8 cellular contexts compared by ENCODE assay signal in genomic region chr2:72745679-72746368, GRCh38.
DNase-seq lines count a peak whose midpoint lies in the region; ATAC-seq, FAIRE-seq and TF ChIP-seq lines count a peak whose summit lies in the region.

No MANE protein-coding gene starts in this region.

- no peak overlapping the region for H3K27ac Mint-ChIP-seq in activated CD4-positive, alpha-beta T cell treated with anti-CD3 and anti-CD28 coated beads, Interleukin-2, amount 10 ng/mL, durations not matched to agents 24 days and 14 days

- peak; percentile 96 for FAIRE-seq in TTC549 (lab: Jason Lieb, UNC)

- no peak overlapping the region for H3K4me3 ChIP-seq in retinal pigment epithelial cell (ENCODE audit: low read length)

- intact Hi-C loops in activated CD4-positive, alpha-beta T cell treated with anti-CD3 and anti-CD28 coated beads, Interleukin-2, amount 10 ng/mL, durations not matched to agents 24 days and 14 days (cut with micrococcal nuclease) = loop anchor here (2.0 to 10.0 kb wide), 3 partner anchors 171 to 1214 kb away; no protein-coding TSS in a partner anchor

- H3K4me1 Mint-ChIP-seq in activated CD4-positive, alpha-beta T cell treated with anti-CD3 and anti-CD28 coated beads, Interleukin-2, amount 10 ng/mL, durations not matched to agents 24 days and 14 days = no peaks in the 10 kb centered on the region

- no peaks in the 10 kb centered on the region for H3K36me3 Mint-ChIP-seq in activated CD4-positive, alpha-beta T cell treated with anti-CD3 and anti-CD28 coated beads, Interleukin-2, amount 10 ng/mL, durations not matched to agents 24 days and 14 days (ENCODE audit: low read depth)

- no peaks in the 10 kb centered on the region for H3K27me3 Mint-ChIP-seq in activated CD4-positive, alpha-beta T cell treated with anti-CD3 and anti-CD28 coated beads, Interleukin-2, amount 10 ng/mL, durations not matched to agents 24 days and 14 days

- ATAC-seq in HG03432 (IDR thresholded peaks at IDR 0.05; ENCODE audit: unreplicated experiment) (no peak), GM19324 (IDR thresholded peaks at IDR 0.05; ENCODE audit: low FRiP score, unreplicated experiment) (no peak)

- peak; percentile 58 for DNase-seq in activated CD4-positive, alpha-beta T cell treated with anti-CD3 and anti-CD28 coated beads, Interleukin-2, amount 10 ng/mL, durations not matched to agents 24 days and 14 days
- no peak for DNase-seq in activated CD4-positive, alpha-beta T cell treated with anti-CD3 and anti-CD28 coated beads for 48 hours
- DNase-seq in NCI-H146 (lab: John Stamatoyannopoulos, UW) (peak; percentile 66), glomerular endothelial cell (ENCODE audit: extremely low read depth, low read depth, low spot score) (peak; percentile 71), retinal pigment epithelial cell (ENCODE audit: low read depth) (no peak)

- H3K4me3 Mint-ChIP-seq in activated CD4-positive, alpha-beta T cell treated with anti-CD3 and anti-CD28 coated beads, Interleukin-2, amount 10 ng/mL, durations not matched to agents 24 days and 14 days = no peak overlapping the region

- peak; percentile 73 for TF ChIP-seq CTCF in retinal pigment epithelial cell (conservative IDR thresholded peaks at IDR 0.05; ENCODE audit: low read depth, low read length)

- no peaks in the 10 kb centered on the region for H3K9me3 Mint-ChIP-seq in activated CD4-positive, alpha-beta T cell treated with anti-CD3 and anti-CD28 coated beads, Interleukin-2, amount 10 ng/mL, durations not matched to agents 24 days and 14 days

Comparison
In these comparisons a context has a peak if more than half of its experiments do, and no peak if none do; other contexts are left out.
1. DNase-seq: peak in activated CD4-positive, alpha-beta T cell treated with anti-CD3 and anti-CD28 coated beads, Interleukin-2, amount 10 ng/mL, durations not matched to agents 24 days and 14 days (single experiment), NCI-H146 (single experiment) and glomerular endothelial cell (single experiment); none in activated CD4-positive, alpha-beta T cell treated with anti-CD3 and anti-CD28 coated beads for 48 hours (single experiment) and retinal pigment epithelial cell (single experiment).